ENCODE assay signal across 9 cellular contexts in the genomic region with DNA sequence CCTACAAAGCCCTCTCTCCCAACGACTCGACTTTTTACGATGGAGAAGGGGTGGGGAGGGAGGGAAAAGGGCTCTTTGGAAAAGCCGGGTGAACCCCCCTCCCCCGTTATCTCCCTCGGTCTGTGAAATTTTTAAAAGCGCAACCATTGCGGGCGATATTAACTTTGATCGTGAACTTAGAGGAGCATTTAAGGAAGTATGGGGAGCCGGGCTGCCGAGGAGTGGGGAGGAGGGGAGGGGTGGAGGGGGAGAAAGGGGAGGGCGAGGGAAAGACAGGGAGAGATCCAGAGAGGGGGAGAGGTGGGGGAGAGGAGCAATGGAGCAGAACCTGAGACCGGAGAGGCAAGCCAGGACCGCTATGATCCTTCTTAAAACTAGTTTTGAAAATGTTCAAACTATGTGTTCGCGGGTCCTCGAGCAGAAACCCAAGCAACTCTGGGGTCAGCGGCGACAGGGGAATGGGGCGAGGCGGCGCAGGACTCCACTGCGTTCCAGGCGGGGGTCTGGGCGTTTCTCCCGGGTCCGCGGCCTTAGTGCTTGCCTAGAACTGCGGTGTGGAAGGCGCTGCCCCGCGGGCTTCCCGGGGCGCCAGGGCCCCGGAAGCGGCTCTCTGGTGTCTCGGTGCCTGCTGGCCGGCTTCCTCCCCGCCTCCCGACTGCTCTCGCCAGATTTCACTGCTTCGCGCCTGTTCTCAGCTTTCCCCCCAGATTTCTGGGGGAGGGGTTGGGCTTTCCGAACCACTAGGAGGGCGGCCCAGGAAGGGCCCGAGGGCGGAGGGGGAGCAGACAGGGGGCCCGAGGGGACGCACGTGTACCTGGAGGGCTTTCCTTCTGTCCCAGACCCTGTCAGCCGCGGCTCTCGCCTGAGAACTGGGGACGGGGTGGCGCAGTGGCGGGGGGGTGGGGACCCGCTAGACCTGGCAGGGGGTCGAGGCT. TPM values are rescaled to one million over a fixed set of nuclear protein-coding genes. Genes with fewer than 3 reads are reported as not detected.
DNase-seq lines count a peak whose midpoint lies in the region; ATAC-seq and TF ChIP-seq lines count a peak whose summit lies in the region.
"Had no signal": no experiment of that assay in that cellular context is flagged by ENCODE, and none has a peak within 500 bp of the region (broad histone marks: within the 10 kb centered on the region; RNA-seq: fewer than 3 reads in every experiment).

TSS of gene HOTAIR (minus strand) at position 871 of the 935 bp plus-strand sequence.

- H3K23ac ChIP-seq in trophoblast cell (ENCODE audit: low read length), result no peak within 1 kb of the TSS

- TF ChIP-seq CTCF in MM.1S (IDR thresholded peaks at IDR 0.05; ENCODE audit: low read length) (no peak), breast epithelium (IDR thresholded peaks at IDR 0.05) (no peak)

- H2AK5ac ChIP-seq in trophoblast cell (ENCODE audit: low read length), result no peak within 1 kb of the TSS

- no peak within 1 kb of the TSS for H3K18ac ChIP-seq in trophoblast cell (ENCODE audit: low read length)

- no peak within 1 kb of the TSS for H2BK120ac ChIP-seq in trophoblast cell (ENCODE audit: insufficient read depth, low read length, poor library complexity)

- no peak within 1 kb of the TSS for H4K12ac ChIP-seq in trophoblast cell (ENCODE audit: low read depth, low read length)

- H3K9ac ChIP-seq in MM.1S (ENCODE audit: low read length) (no peak within 1 kb of the TSS), trophoblast cell (ENCODE audit: low read length) (no peak within 1 kb of the TSS)

- H3K4me2 ChIP-seq in MM.1S (ENCODE audit: low read depth, low read length), result peak within 1 kb of the TSS; percentile 83
- H3K4me2 ChIP-seq in trophoblast cell (ENCODE audit: low read length), result peak within 1 kb of the TSS; percentile 55

- no peak within 1 kb of the TSS for H3K4ac ChIP-seq in trophoblast cell (ENCODE audit: low read depth, low read length)

- peak within 1 kb of the TSS; percentile 46; the same call in 1 of the 2 replicates for H3K4me3 ChIP-seq in MM.1S (ENCODE audit: low read length)
- H3K4me3 ChIP-seq in breast epithelium, result peak within 1 kb of the TSS; percentile 42 to 65 (median 46)
- H3K4me3 ChIP-seq in trophoblast cell (ENCODE audit: low read depth, low read length), result peak within 1 kb of the TSS; percentile 47

- no peaks in the 10 kb centered on the region for H3K9me2 ChIP-seq in MM.1S (replicated peaks; ENCODE audit: insufficient read depth, low read length)

- H3K36me3 ChIP-seq in MM.1S (replicated peaks; ENCODE audit: insufficient read depth, low read length) (no peaks in the 10 kb centered on the region), breast epithelium (no peaks in the 10 kb centered on the region), trophoblast cell (ENCODE audit: control insufficient read depth in 1 of 2, insufficient read depth in 2 of 2, low read length in 2 of 2) (no peaks in the 10 kb centered on the region)

- H2AFZ ChIP-seq in MM.1S (ENCODE audit: low read length), result 0 out of 2 replicates have a peak within 1 kb of the TSS, but pooled peaks have one; percentile 15
- H2AFZ ChIP-seq in trophoblast cell (ENCODE audit: insufficient read depth, low read length, poor library complexity), result peak within 1 kb of the TSS; percentile 28

- H3K79me2 ChIP-seq in MM.1S (ENCODE audit: low read length) (no peaks in the 10 kb centered on the region), trophoblast cell (ENCODE audit: control insufficient read depth, insufficient read depth, low read length, poor library complexity) (no peaks in the 10 kb centered on the region)

- DNase-seq in NCI-H1417 (lab: John Stamatoyannopoulos, UW) (peak; percentile 51 to 71 (median 55)), NCI-H1417 treated with DMSO at 0.1 percent for 48 hours (lab: John Stamatoyannopoulos, UW) (no peak), MM.1S (no peak), breast epithelium (ENCODE audit: low spot score in 2 of 2) (no peak), trophoblast cell (no peak), cerebellum (ENCODE audit: low spot score) (no peak), dedifferentiated amniotic fluid mesenchymal stem cell (ENCODE audit: extremely low spot score) (no peak)

- H3K27me3 ChIP-seq in MM.1S (replicated peaks; ENCODE audit: insufficient read depth, low read length), result peaks cover 96% of the 10 kb centered on the region
- peaks cover 11 to 97% of the 10 kb centered on the region in 2 donors for H3K27me3 ChIP-seq in breast epithelium
- peaks cover 88% of the 10 kb centered on the region for H3K27me3 ChIP-seq in trophoblast cell (ENCODE audit: insufficient read depth, low read length)

- no peak within 1 kb of the TSS for H2BK5ac ChIP-seq in trophoblast cell (ENCODE audit: low read depth, low read length, poor library complexity)

- H3K9me3 ChIP-seq in MM.1S (replicated peaks; ENCODE audit: insufficient read depth, low read length) (no peaks in the 10 kb centered on the region), breast epithelium (no peaks in the 10 kb centered on the region), trophoblast cell (ENCODE audit: insufficient read depth, low read depth, low read length) (peaks cover 18% of the 10 kb centered on the region)

- H3K14ac ChIP-seq in trophoblast cell (ENCODE audit: low read length), result no peak within 1 kb of the TSS

- H3K79me1 ChIP-seq in trophoblast cell (ENCODE audit: low read length), result no peaks in the 10 kb centered on the region

- no peak within 1 kb of the TSS for H4K8ac ChIP-seq in trophoblast cell (ENCODE audit: low read depth, low read length)

- H4K91ac ChIP-seq in trophoblast cell (ENCODE audit: low read depth, low read length), result peak within 1 kb of the TSS; percentile 28

- TF ChIP-seq POLR2A in breast epithelium (IDR thresholded peaks at IDR 0.05), result no peak

- intact Hi-C loops in breast epithelium (cut with DNase I; ENCODE audit: low total_unique reads), result no loop called here

- H3K4me1 ChIP-seq in MM.1S (ENCODE audit: low read length), result peaks cover 5% of the 10 kb centered on the region; the same call in 1 of the 2 replicates
- peaks cover 0 to 8% of the 10 kb centered on the region in 2 donors for H3K4me1 ChIP-seq in breast epithelium
- H3K4me1 ChIP-seq in trophoblast cell (ENCODE audit: control insufficient read depth in 1 of 2, insufficient read depth in 2 of 2, low read length in 2 of 2), result peaks cover 2 to 5% of the 10 kb centered on the region in 2 experiments

- no peak within 1 kb of the TSS for H3K27ac ChIP-seq in MM.1S (ENCODE audit: low read length)
- H3K27ac ChIP-seq in breast epithelium, result peak within 1 kb of the TSS in 1 of 2 donors; percentile 25
- H3K27ac ChIP-seq in trophoblast cell (ENCODE audit: low read depth, low read length), result no peak within 1 kb of the TSS

- no CpG with 5 or more reads among the region's 59 CpGs for WGBS in trophoblast cell (ENCODE audit: extremely low coverage, insufficient coverage, insufficient read length)

- ATAC-seq in GM18873 (IDR thresholded peaks at IDR 0.05; ENCODE audit: low FRiP score, unreplicated experiment), result no peak

- H4K20me1 ChIP-seq in MM.1S (ENCODE audit: insufficient read depth, low read length), result no peaks in the 10 kb centered on the region; the same call in 1 of the 2 replicates

- H3F3A ChIP-seq in MM.1S (ENCODE audit: insufficient read depth, low read length), result peaks cover 4% of the 10 kb centered on the region; the same call in 1 of the 2 replicates

- no peak within 1 kb of the TSS for H2BK12ac ChIP-seq in trophoblast cell (ENCODE audit: low read length)

RNA-seq across cellular contexts. Expression of gene HOTAIR, which starts in this region (rescaled TPM):
- total RNA-seq in breast epithelium, result 1 to 10 TPM in 1 of 3 donors, under 1 TPM in 1, not detected in 1; 0.73 to 1.3 TPM
- 1.5 and 1.6 TPM in 2 replicates for polyA plus RNA-seq in trophoblast cell (2013)
- total RNA-seq in cerebellum, result not detected
- total RNA-seq: neural crest cell had no signal

Comparison
In these comparisons a context has a peak if more than half of its experiments do, and no peak if none do; other contexts are left out.
1. DNase-seq: peak in NCI-H1417 (3 of 3); none in NCI-H1417 treated with DMSO at 0.1 percent for 48 hours (single experiment), MM.1S (single experiment), breast epithelium (0 of 2), trophoblast cell (0 of 2), cerebellum (single experiment) and dedifferentiated amniotic fluid mesenchymal stem cell (single experiment).
2. Peak in every context shown above with its lines, with median percentiles within 50 percentile points of each other: H3K4me3 ChIP-seq.